9 cellular contexts compared by ENCODE assay signal in the genomic region with DNA sequence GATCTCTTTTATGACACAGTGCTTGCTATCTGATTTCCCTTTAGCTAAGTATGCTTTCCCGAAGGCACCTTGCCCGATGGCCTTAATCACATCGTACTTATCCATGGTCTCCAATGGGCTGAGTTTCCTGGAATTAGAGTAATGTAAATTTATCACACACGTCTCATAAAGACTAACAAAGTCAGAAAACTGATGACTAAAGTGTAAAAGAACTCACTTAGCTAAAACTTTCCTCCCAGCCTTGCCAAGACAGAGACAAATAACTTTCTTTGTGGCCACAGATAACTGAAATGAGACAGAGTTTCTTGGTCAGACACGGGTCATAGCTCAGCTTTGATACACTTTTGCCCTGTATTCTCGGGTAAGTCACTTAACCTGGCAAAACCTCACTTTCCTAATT. TPM values are rescaled to one million over a fixed set of nuclear protein-coding genes. Genes with fewer than 3 reads are reported as not detected.
A peak's percentile ranks its signal among the peaks of the same experiment; 100 is the strongest.
DNase-seq lines count a peak whose midpoint lies in the region; ATAC-seq and TF ChIP-seq lines count a peak whose summit lies in the region.
"Had no signal": no experiment of that assay in that cellular context is flagged by ENCODE, and none has a peak within 500 bp of the region (broad histone marks: within the 10 kb centered on the region; RNA-seq: fewer than 3 reads in every experiment).

No MANE protein-coding gene starts in this region.

- H3K27me3 ChIP-seq in stomach = no peaks in the 10 kb centered on the region

- intact Hi-C loops in sciatic nerve (cut with DNase I) (loop anchor here (10.0 kb wide), 1 partner anchor 113 kb away; a partner anchor contains a TSS), stomach (cut with DNase I; ENCODE audit: low total_unique reads) (loop anchor here (10.0 kb wide), 4 partner anchors 123 to 313 kb away; no protein-coding TSS in a partner anchor)

- DNase-seq in DMS 273 (lab: John Stamatoyannopoulos, UW; ENCODE audit: unreplicated experiment) = peak; percentile 17
- no peak for DNase-seq in DMS 273 treated with DMSO at 0.1 percent for 48 hours (lab: John Stamatoyannopoulos, UW)
- peak; percentile 75 for DNase-seq in astrocyte of the hippocampus (ENCODE audit: low read depth, low spot score)
- DNase-seq in sciatic nerve (ENCODE audit: low spot score) = no peak
- DNase-seq in NCI-H510A (lab: John Stamatoyannopoulos, UW) = no peak
- DNase-seq in stomach = no peak
- no peak for DNase-seq in G401 (ENCODE audit: low spot score)
- DNase-seq: SIG-M5 had no signal

- peaks cover under 1 to 15% (median 12%) of the 10 kb centered on the region in 4 donors for H3K36me3 ChIP-seq in stomach

- peak overlapping the region in 1 of 5 donors; percentile 48 for H3K27ac ChIP-seq in stomach

- H3K9me3 ChIP-seq in stomach = no peaks in the 10 kb centered on the region

- ATAC-seq in HG03039 (IDR thresholded peaks at IDR 0.05; ENCODE audit: unreplicated experiment) (peak; percentile 9), sciatic nerve (peak; percentile 11)

- TF ChIP-seq EP300 in stomach (IDR thresholded peaks at IDR 0.05) = no peak

- no peak for TF ChIP-seq CTCF in stomach (IDR thresholded peaks at IDR 0.05)

- in situ Hi-C loops in G401 (cut with HindIII; ENCODE audit: low sequenced_read_pairs) = no loop called here

- H3K4me3 ChIP-seq in stomach = peak overlapping the region in 1 of 4 donors; percentile 78

- TF ChIP-seq POLR2A in stomach (IDR thresholded peaks at IDR 0.05) = no peak

- peaks cover 6 to 26% (median 21%) of the 10 kb centered on the region in 4 donors for H3K4me1 ChIP-seq in stomach

- 17 to 24% (median 20%) methylated on average over 6 of the region's 6 CpGs for WGBS in stomach, 5 donors

RNA-seq across cellular contexts. Expression of a gene that starts 1.5 kb away (rescaled TPM):
- total RNA-seq in sciatic nerve = 0.36 TPM
- 1 to 10 TPM in 1 of 5 donors, under 1 TPM in 1, not detected in 3; 0.73 to 4.0 TPM for total RNA-seq in stomach
- under 1 TPM in 2 of 3 donors, not detected in 1; 0.05 to 0.31 TPM for polyA plus RNA-seq in stomach
- 0.06 TPM in 1 of 2 replicates, not detected in the other for total RNA-seq in G401 (2014; rRNA removed; shearing (Covaris generic))

RNA-seq across cellular contexts. Expression of a gene that starts 32.0 kb away (rescaled TPM):
- total RNA-seq in sciatic nerve (28.2 TPM), stomach (100 to 1,000 TPM in 1 of 5 donors, 10 to 100 TPM in 3, 1 to 10 TPM in 1; 2.3 to 171 (median 29.4) TPM)
- 10 to 100 TPM in 1 of 3 donors, 1 to 10 TPM in 2; 7.6 to 14.3 (median 8.4) TPM for polyA plus RNA-seq in stomach
- total RNA-seq in G401 (2014; rRNA removed; shearing (Covaris generic)) = 22.2 and 22.5 TPM in 2 replicates

Comparison
In these comparisons a context has a peak if more than half of its experiments do, and no peak if none do; other contexts are left out.
1. DNase-seq: peak in DMS 273 (single experiment) and astrocyte of the hippocampus (single experiment); none in DMS 273 treated with DMSO at 0.1 percent for 48 hours (single experiment), sciatic nerve (single experiment), NCI-H510A (single experiment), stomach (single experiment) and G401 (single experiment).